In genomic region chr19:55084416-55084815, GRCh38 we compare ENCODE assay signal across 27 cellular contexts. TPM values are rescaled to one million over a fixed set of nuclear protein-coding genes. Genes with fewer than 3 reads are reported as not detected.
DNase-seq lines count a peak whose midpoint lies in the region; ATAC-seq and TF ChIP-seq lines count a peak whose summit lies in the region.
"Had no signal": no experiment of that assay in that cellular context is flagged by ENCODE, and none has a peak within 500 bp of the region (broad histone marks: within the 10 kb centered on the region; RNA-seq: fewer than 3 reads in every experiment).

No MANE protein-coding gene starts in this region.

- H3K36me3 Mint-ChIP-seq in T-helper 17 cell (ENCODE audit: low read depth) (peaks cover 14% of the 10 kb centered on the region), nephron (ENCODE audit: low read depth) (peaks cover 3% of the 10 kb centered on the region), type B pancreatic cell (peaks cover 9% of the 10 kb centered on the region)
- peaks cover 2% of the 10 kb centered on the region for H3K36me3 Mint-ChIP-seq in CD8-positive, alpha-beta T cell

- H3K9me3 Mint-ChIP-seq in nephron = peaks cover 3% of the 10 kb centered on the region
- no peaks in the 10 kb centered on the region for H3K9me3 Mint-ChIP-seq in type B pancreatic cell
- H3K9me3 Mint-ChIP-seq in CD8-positive, alpha-beta T cell = no peaks in the 10 kb centered on the region

- H3K4me1 Mint-ChIP-seq in T-helper 17 cell (peaks cover 36% of the 10 kb centered on the region), nephron (peaks cover 23% of the 10 kb centered on the region), type B pancreatic cell (ENCODE audit: unreplicated experiment) (peaks cover 27% of the 10 kb centered on the region)
- H3K4me1 Mint-ChIP-seq in CD8-positive, alpha-beta T cell (ENCODE audit: low read depth) = peaks cover 36% of the 10 kb centered on the region

- H3K27me3 Mint-ChIP-seq in T-helper 17 cell (peaks cover 35% of the 10 kb centered on the region), nephron (ENCODE audit: low read depth) (peaks cover 93% of the 10 kb centered on the region), type B pancreatic cell (peaks cover 72% of the 10 kb centered on the region)
- peaks cover 64% of the 10 kb centered on the region for H3K27me3 Mint-ChIP-seq in CD8-positive, alpha-beta T cell (ENCODE audit: low read depth)

- intact Hi-C loops in breast epithelium (cut with DNase I; ENCODE audit: low total_unique reads) = no loop called here
- intact Hi-C loops in CD8-positive, alpha-beta T cell (cut with DNase I, micrococcal nuclease) = loop anchor here in 1 of 2 experiments (10.0 kb wide), 1 partner anchor 320 kb away; the partner anchor contains the start of gene UBE2S

- H3K27ac Mint-ChIP-seq in T-helper 17 cell (no peak overlapping the region), nephron (no peak overlapping the region), type B pancreatic cell (no peak overlapping the region)
- H3K27ac Mint-ChIP-seq in CD8-positive, alpha-beta T cell = no peak overlapping the region

- H3K4me1 ChIP-seq in breast epithelium = peaks cover 0 to 6% of the 10 kb centered on the region in 2 donors
- peaks cover 48% of the 10 kb centered on the region for H3K4me1 ChIP-seq in CD8-positive, alpha-beta T cell (ENCODE audit: insufficient read depth, low read length)
- H3K4me1 ChIP-seq: A549 had no signal

- no peak for ATAC-seq in T-helper 17 cell
- no peak for ATAC-seq in CD8-positive, alpha-beta T cell
- ATAC-seq: A549, GM12878, HCT116 had no signal

- H3K36me3 ChIP-seq in H7 (replicated peaks; ENCODE audit: control insufficient read depth, insufficient read depth, low read length) (no peaks in the 10 kb centered on the region), breast epithelium (no peaks in the 10 kb centered on the region)
- no peaks in the 10 kb centered on the region for H3K36me3 ChIP-seq in CD8-positive, alpha-beta T cell (ENCODE audit: insufficient read depth, low read length)

- CTCF ChIA-PET in CD8-positive, alpha-beta T cell (lab: Charles Lee) = interaction anchor here (0.8 to 1.4 kb wide), 2 partner anchors 14 to 333 kb away, joined by 3 to 4 read pairs; no protein-coding TSS in a partner anchor

- H3K27ac ChIP-seq in breast epithelium = no peak overlapping the region
- H3K27ac ChIP-seq in CD8-positive, alpha-beta T cell (ENCODE audit: low read depth, low read length) = no peak overlapping the region
- H3K27ac ChIP-seq: A549, HL-60 had no signal

- peak overlapping the region; percentile 36 for H3K4me3 Mint-ChIP-seq in T-helper 17 cell
- peak overlapping the region in 2 of 3 experiments; percentile 20 to 50 for H3K4me3 Mint-ChIP-seq in nephron
- peak overlapping the region; percentile 15 for H3K4me3 Mint-ChIP-seq in type B pancreatic cell
- no peak overlapping the region for H3K4me3 Mint-ChIP-seq in CD8-positive, alpha-beta T cell

- no peak for TF ChIP-seq POLR2A in breast epithelium (IDR thresholded peaks at IDR 0.05)

- H3K4me3 ChIP-seq in H7 (ENCODE audit: insufficient read depth, low read depth, low read length) = no peak overlapping the region
- H3K4me3 ChIP-seq in breast epithelium = no peak overlapping the region
- no peak overlapping the region for H3K4me3 ChIP-seq in CD8-positive, alpha-beta T cell (ENCODE audit: low read depth, low read length)
- H3K4me3 ChIP-seq: A549, GM12878 had no signal

- POLR2A ChIA-PET in CD8-positive, alpha-beta T cell (lab: Charles Lee) = no interaction called here

- TF ChIP-seq CTCF in nephron (IDR thresholded peaks at IDR 0.05; ENCODE audit: unreplicated experiment in 3 of 3) (no peak), type B pancreatic cell (conservative IDR thresholded peaks at IDR 0.05) (no peak), breast epithelium (IDR thresholded peaks at IDR 0.05) (no peak)
- no peak for TF ChIP-seq CTCF in CD8-positive, alpha-beta T cell (IDR thresholded peaks at IDR 0.05)

- H3K27me3 ChIP-seq in H7 (ENCODE audit: control insufficient read depth, insufficient read depth, low read length) (peaks cover 60% of the 10 kb centered on the region), breast epithelium (peaks cover 4 to 17% of the 10 kb centered on the region in 2 donors)
- H3K27me3 ChIP-seq in CD8-positive, alpha-beta T cell (ENCODE audit: insufficient read depth, low read length) = peaks cover 36% of the 10 kb centered on the region

- peak; percentile 47 for DNase-seq in H7
- no peak for DNase-seq in T-helper 17 cell
- DNase-seq in type B pancreatic cell (ENCODE audit: extremely low spot score, unreplicated experiment) = no peak
- DNase-seq in islet precursor cell = no peak
- DNase-seq in breast epithelium (ENCODE audit: low spot score in 2 of 2) = no peak
- DNase-seq in CD8-positive, alpha-beta T cell = no peak
- DNase-seq: C1 segment of cervical spinal cord; CD8-positive, alpha-beta memory T cell; DMS 273 treated with DMSO at 0.1 percent for 48 hours; DMS79; EL; GDM1; Karpas-422; NCI-H1092; NCI-H1417 treated with DMSO at 0.1 percent for 48 hours; NCI-H1694 treated with DMSO at 0.1 percent for 48 hours; NCI-H2081 treated with DMSO at 0.1 percent for 48 hours; NCI-H2171; NCI-H226; NCI-H510A; SHP77 had no signal

- H3K9me3 ChIP-seq in T-helper 17 cell (ENCODE audit: control insufficient read depth, low read length, poor library complexity, severe bottlenecking) (no peaks in the 10 kb centered on the region), breast epithelium (no peaks in the 10 kb centered on the region)
- no peaks in the 10 kb centered on the region for H3K9me3 ChIP-seq in CD8-positive, alpha-beta T cell (ENCODE audit: low read length)
- H3K9me3 ChIP-seq: A549 had no signal

RNA-seq across cellular contexts. Expression of gene EPS8L1, which starts 8.7 kb away (rescaled TPM):
- total RNA-seq in H7 (2014; rRNA removed; shearing (Covaris generic)) = 20.0 and 22.9 TPM in 2 replicates
- total RNA-seq in T-helper 17 cell = 1 to 10 TPM; 1.8 to 3.3 TPM
- total RNA-seq in type B pancreatic cell (ENCODE audit: low replicate concordance) = 54.0 and 116 TPM in 2 replicates
- total RNA-seq in breast epithelium = 10 to 100 TPM in 2 of 3 donors, 1 to 10 TPM in 1; 2.4 to 51.1 (median 50.1) TPM
- total RNA-seq in CD8-positive, alpha-beta T cell = 1 to 10 TPM; 4.8 to 6.2 TPM

RNA-seq across cellular contexts. Expression of gene RDH13, which starts 21.5 kb away (rescaled TPM):
- 21.2 and 24.4 TPM in 2 replicates for total RNA-seq in H7 (2014; rRNA removed; shearing (Covaris generic))
- total RNA-seq in T-helper 17 cell (10 to 100 TPM; 11.3 to 12.9 TPM), type B pancreatic cell (ENCODE audit: low replicate concordance) (37.9 and 74.9 TPM in 2 replicates), breast epithelium (10 to 100 TPM; 11.4 to 33.4 (median 22.3) TPM)
- total RNA-seq in CD8-positive, alpha-beta T cell = 10 to 100 TPM; 12.4 to 13.4 TPM

RNA-seq across cellular contexts. Expression of gene PPP1R12C, which starts 33.0 kb away (rescaled TPM):
- 57.5 and 66.4 TPM in 2 replicates for total RNA-seq in H7 (2014; rRNA removed; shearing (Covaris generic))
- total RNA-seq in T-helper 17 cell (100 to 1,000 TPM; 133 to 173 TPM), type B pancreatic cell (ENCODE audit: low replicate concordance) (102 and 113 TPM in 2 replicates), breast epithelium (100 to 1,000 TPM in 1 of 3 donors, 10 to 100 TPM in 2; 68.3 to 148 (median 91.7) TPM)
- 10 to 100 TPM; 93.8 to 97.6 TPM for total RNA-seq in CD8-positive, alpha-beta T cell

RNA-seq across cellular contexts. Expression of gene GP6, which starts 46.4 kb away (rescaled TPM):
- not detected in 2 replicates for total RNA-seq in H7 (2014; rRNA removed; shearing (Covaris generic))
- total RNA-seq in T-helper 17 cell (10 to 100 TPM in 1 of 2 donors, 1 to 10 TPM in 1; 1.8 to 22.1 TPM), type B pancreatic cell (ENCODE audit: low replicate concordance) (0.22 and 0.93 TPM in 2 replicates), breast epithelium (not detected)
- under 1 TPM; 0.56 to 0.57 TPM for total RNA-seq in CD8-positive, alpha-beta T cell
- total RNA-seq: CD8-positive, alpha-beta memory T cell; GM12878; SK-MEL-5 had no signal
